In the genomic region with DNA sequence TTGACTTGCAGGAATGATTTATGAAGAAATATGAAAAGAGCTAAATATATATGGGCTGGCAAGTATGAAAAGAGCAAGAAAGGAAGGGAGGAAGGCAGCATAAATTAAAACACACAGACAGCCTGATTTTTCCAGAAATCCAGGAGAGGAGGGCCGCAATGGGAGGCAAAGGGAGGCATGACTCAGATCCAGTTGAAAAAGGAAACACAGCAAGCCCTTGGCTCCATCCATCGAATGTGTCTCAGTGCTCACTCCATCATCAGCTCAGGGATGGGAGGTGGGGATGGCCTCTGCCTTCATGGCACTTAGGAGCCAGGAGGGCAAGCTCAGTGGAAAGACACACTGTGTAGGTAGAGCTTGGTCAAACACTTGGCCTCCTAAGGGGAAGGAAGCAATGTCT, we compare ENCODE assay signal across 19 cellular contexts.
"Had no signal": no experiment of that assay in that cellular context is flagged by ENCODE, and none has a peak within 500 bp of the region (broad histone marks: within the 10 kb centered on the region; RNA-seq: fewer than 3 reads in every experiment).

No MANE protein-coding gene starts in this region.

- H3K4me3 ChIP-seq: heart right ventricle, hepatocyte, left ventricle myocardium inferior, right atrium auricular region, right lobe of liver, smooth muscle cell, suprapubic skin, tibial nerve had no signal

- H2AFZ ChIP-seq: hepatocyte, parathyroid adenoma had no signal

- H3K27me3 ChIP-seq: hepatocyte, neutrophil, right atrium auricular region, right lobe of liver, suprapubic skin, tibial nerve had no signal

- H3K4me2 ChIP-seq: hepatocyte, smooth muscle cell had no signal

- H3K4me1 ChIP-seq: left ventricle myocardium inferior, parathyroid adenoma, right atrium auricular region, right lobe of liver, suprapubic skin, tibial nerve had no signal

- H3K27ac ChIP-seq: heart right ventricle, hepatocyte, left ventricle myocardium inferior, neutrophil, parathyroid adenoma, right atrium auricular region, right lobe of liver, suprapubic skin, tibial nerve had no signal

- DNase-seq: heart right ventricle; islet precursor cell; left ventricle myocardium inferior; naive thymus-derived CD8-positive, alpha-beta T cell; occipital lobe; right lobe of liver; stimulated activated CD4-positive, alpha-beta T cell treated with anti-CD3 and anti-CD28 coated beads, Interleukin-12 subunit alpha, Interleukin-12 subunit beta, amount 100 ng/mL, for 4 hours; stimulated activated CD4-positive, alpha-beta T cell treated with anti-CD3 and anti-CD28 coated beads, Interleukin-15, amount 100 ng/mL, for 24 hours; stimulated activated CD4-positive, alpha-beta T cell treated with anti-CD3 and anti-CD28 coated beads, Interleukin-2, amount 100 ng/mL, for 24 hours; stimulated activated CD4-positive, alpha-beta T cell treated with anti-CD3 and anti-CD28 coated beads, Interleukin-4, amount 100 ng/mL, for 1 hour; stimulated activated naive CD4-positive, alpha-beta T cell had no signal

- H3K36me3 ChIP-seq: heart right ventricle, left ventricle myocardium inferior, neutrophil, right atrium auricular region, right lobe of liver, suprapubic skin, tibial nerve had no signal

- ATAC-seq: heart right ventricle; naive thymus-derived CD8-positive, alpha-beta T cell; right lobe of liver; stimulated activated effector memory CD8-positive, alpha-beta T cell treated with anti-CD3 and anti-CD28 coated beads, Interleukin-12 subunit alpha, Interleukin-12 subunit beta, amount 100 ng/mL, for 72 hours had no signal

- H3K9me3 ChIP-seq: left ventricle myocardium inferior, neutrophil, right atrium auricular region, right lobe of liver had no signal

- H3K9ac ChIP-seq: parathyroid adenoma had no signal
